Comparison of ENCODE assay signal across 11 cellular contexts in the genomic region with DNA sequence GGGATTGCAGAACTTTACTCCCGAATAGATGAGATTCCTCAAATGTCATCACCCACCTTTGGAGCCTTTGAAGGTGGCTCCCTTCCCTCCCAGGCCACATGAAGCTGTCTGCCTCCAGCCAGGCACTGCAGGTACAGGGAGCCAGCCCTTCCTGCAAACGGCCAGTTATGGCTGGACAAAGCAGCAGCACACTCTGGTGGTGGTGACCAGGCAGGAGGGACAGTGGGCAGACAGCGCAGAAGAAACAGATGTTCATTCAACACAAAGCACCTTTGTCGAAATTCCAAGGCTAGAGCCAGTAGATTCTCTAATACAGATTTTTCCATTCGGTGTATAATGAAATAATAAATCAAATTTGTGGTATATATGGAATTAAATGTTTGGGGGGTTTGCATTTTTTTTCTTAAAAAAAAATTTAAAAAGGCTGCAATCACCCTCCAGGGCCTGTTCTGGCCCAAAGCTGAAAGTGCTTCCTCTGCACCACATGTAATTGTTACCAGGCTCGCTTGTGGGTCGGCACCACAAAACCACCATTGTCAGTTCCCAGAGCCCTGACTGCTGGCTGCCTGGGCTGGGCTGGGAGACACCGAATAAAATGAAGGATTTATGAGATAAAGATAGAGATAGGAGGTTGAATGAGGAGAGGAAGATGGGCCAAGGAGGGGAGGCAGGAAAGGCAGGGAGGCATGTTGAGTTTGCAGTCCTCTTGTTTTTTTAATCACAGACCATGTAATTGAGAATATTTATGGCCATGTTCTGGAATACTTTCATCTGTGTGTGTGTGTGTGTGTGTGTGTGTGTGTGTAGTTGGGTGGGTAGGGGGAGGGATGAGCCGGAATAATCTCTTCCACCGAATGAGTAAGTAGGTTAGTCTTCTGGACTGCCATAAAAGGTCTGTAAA. TPM values are rescaled to one million over a fixed set of nuclear protein-coding genes. Genes with fewer than 3 reads are reported as not detected.
DNase-seq lines count a peak whose midpoint lies in the region; ATAC-seq and TF ChIP-seq lines count a peak whose summit lies in the region.
"Had no signal": no experiment of that assay in that cellular context is flagged by ENCODE, and none has a peak within 500 bp of the region (broad histone marks: within the 10 kb centered on the region; RNA-seq: fewer than 3 reads in every experiment).

No MANE protein-coding gene starts in this region.

- in situ Hi-C loops in gastrocnemius medialis (cut with MboI; ENCODE audit: low sequenced_read_pairs in 4 of 4): loop anchor here in 1 of 4 donors (25.0 kb wide), 1 partner anchor 1384 kb away; no protein-coding TSS in a partner anchor

- TF ChIP-seq POLR2A in gastrocnemius medialis (IDR thresholded peaks at IDR 0.05): no peak

- intact Hi-C loops in gastrocnemius medialis (cut with DNase I; ENCODE audit: low total_unique reads): no loop called here

- no peak overlapping the region for H3K9ac ChIP-seq in neural progenitor cell

- DNase-seq in Ammon's horn (ENCODE audit: low spot score) (peak; percentile 86), OCI-M1 (lab: John Stamatoyannopoulos, UW) (peak; percentile 14), fibroblast of villous mesenchyme (ENCODE audit: low read depth) (peak; percentile 89), neural progenitor cell (ENCODE audit: low spot score) (peak; percentile 57), NCI-H2171 treated with DMSO at 0.1 percent for 48 hours (lab: John Stamatoyannopoulos, UW) (no peak), gastrocnemius medialis (no peak), DMS114 treated with DMSO at 0.1 percent for 48 hours (lab: John Stamatoyannopoulos, UW; ENCODE audit: unreplicated experiment) (no peak)
- DNase-seq in stimulated activated effector memory CD8-positive, alpha-beta T cell treated with anti-CD3 and anti-CD28 coated beads, Interleukin-12 subunit alpha, Interleukin-12 subunit beta, amount 100 ng/mL, for 72 hours (ENCODE audit: low spot score in 2 of 2): no peak
- DNase-seq: COR-L47; naive thymus-derived CD4-positive, alpha-beta T cell; NCI-H1048 had no signal

- no peak for ATAC-seq in gastrocnemius medialis
- no peak for ATAC-seq in stimulated activated effector memory CD8-positive, alpha-beta T cell treated with anti-CD3 and anti-CD28 coated beads, Interleukin-12 subunit alpha, Interleukin-12 subunit beta, amount 100 ng/mL, for 72 hours
- ATAC-seq: naive thymus-derived CD4-positive, alpha-beta T cell had no signal

- H3K9me3 ChIP-seq in neural progenitor cell (ENCODE audit: low read depth): no peaks in the 10 kb centered on the region
- no peaks in the 10 kb centered on the region for H3K9me3 ChIP-seq in gastrocnemius medialis

- H3K4me1 Mint-ChIP-seq in neural progenitor cell: peaks cover 51% of the 10 kb centered on the region
- no peaks in the 10 kb centered on the region for H3K4me1 Mint-ChIP-seq in stimulated activated effector memory CD8-positive, alpha-beta T cell treated with anti-CD3 and anti-CD28 coated beads, Interleukin-12 subunit alpha, Interleukin-12 subunit beta, amount 100 ng/mL, for 72 hours

- TF ChIP-seq CTCF in fibroblast of villous mesenchyme (IDR thresholded peaks at IDR 0.05; ENCODE audit: insufficient read depth, low read depth, low read length): peak; percentile 64
- TF ChIP-seq CTCF in neural progenitor cell (IDR thresholded peaks at IDR 0.05): peak; percentile 50
- TF ChIP-seq CTCF in gastrocnemius medialis (IDR thresholded peaks at IDR 0.05 in 4 of 5, conservative IDR thresholded peaks at IDR 0.05 in 1 of 5): no peak

- no peak overlapping the region for H3K4me3 ChIP-seq in fibroblast of villous mesenchyme (ENCODE audit: low read depth, low read length)
- H3K4me3 ChIP-seq in neural progenitor cell: no peak overlapping the region
- no peak overlapping the region for H3K4me3 ChIP-seq in gastrocnemius medialis

- peaks cover 18% of the 10 kb centered on the region for H4K20me1 ChIP-seq in neural progenitor cell (ENCODE audit: low read depth)

- H3K27me3 ChIP-seq in neural progenitor cell: no peaks in the 10 kb centered on the region
- no peaks in the 10 kb centered on the region for H3K27me3 ChIP-seq in gastrocnemius medialis

- no peak overlapping the region for H2AFZ ChIP-seq in neural progenitor cell (replicated peaks)

- peaks cover 51% of the 10 kb centered on the region for H3F3A ChIP-seq in neural progenitor cell (ENCODE audit: low read depth)

- no peak overlapping the region for H3K4me2 ChIP-seq in neural progenitor cell

- H3K4me3 Mint-ChIP-seq in neural progenitor cell: peak overlapping the region; percentile 34
- H3K4me3 Mint-ChIP-seq in stimulated activated effector memory CD8-positive, alpha-beta T cell treated with anti-CD3 and anti-CD28 coated beads, Interleukin-12 subunit alpha, Interleukin-12 subunit beta, amount 100 ng/mL, for 72 hours: no peak overlapping the region
- H3K4me3 Mint-ChIP-seq: naive thymus-derived CD4-positive, alpha-beta T cell had no signal

- peaks cover 11% of the 10 kb centered on the region for H3K27me3 Mint-ChIP-seq in neural progenitor cell (ENCODE audit: insufficient read depth, low read depth)

- H3K4me1 ChIP-seq in neural progenitor cell (peaks cover 75% of the 10 kb centered on the region), gastrocnemius medialis (no peaks in the 10 kb centered on the region)

- H3K9me3 Mint-ChIP-seq in neural progenitor cell: no peaks in the 10 kb centered on the region
- H3K9me3 Mint-ChIP-seq in stimulated activated effector memory CD8-positive, alpha-beta T cell treated with anti-CD3 and anti-CD28 coated beads, Interleukin-12 subunit alpha, Interleukin-12 subunit beta, amount 100 ng/mL, for 72 hours: no peaks in the 10 kb centered on the region

- H3K27ac ChIP-seq in neural progenitor cell: no peak overlapping the region
- no peak overlapping the region for H3K27ac ChIP-seq in gastrocnemius medialis

- H3K27ac Mint-ChIP-seq in neural progenitor cell: no peak overlapping the region
- H3K27ac Mint-ChIP-seq in stimulated activated effector memory CD8-positive, alpha-beta T cell treated with anti-CD3 and anti-CD28 coated beads, Interleukin-12 subunit alpha, Interleukin-12 subunit beta, amount 100 ng/mL, for 72 hours: no peak overlapping the region
- H3K27ac Mint-ChIP-seq: naive thymus-derived CD4-positive, alpha-beta T cell had no signal

- H3K36me3 ChIP-seq in neural progenitor cell (no peaks in the 10 kb centered on the region), gastrocnemius medialis (no peaks in the 10 kb centered on the region)

- no peaks in the 10 kb centered on the region for H3K36me3 Mint-ChIP-seq in neural progenitor cell
- no peaks in the 10 kb centered on the region for H3K36me3 Mint-ChIP-seq in stimulated activated effector memory CD8-positive, alpha-beta T cell treated with anti-CD3 and anti-CD28 coated beads, Interleukin-12 subunit alpha, Interleukin-12 subunit beta, amount 100 ng/mL, for 72 hours

- H3K79me2 ChIP-seq in neural progenitor cell (ENCODE audit: low read depth): peaks cover 32% of the 10 kb centered on the region

RNA-seq across cellular contexts. Expression of a gene that starts 14.5 kb away (rescaled TPM):
- total RNA-seq in fibroblast of villous mesenchyme (117 and 120 TPM in 2 replicates), neural progenitor cell (ENCODE audit: low replicate concordance) (27.8 and 32.0 TPM in 2 replicates), gastrocnemius medialis (1 to 10 TPM; 1.6 to 4.1 (median 2.2) TPM)

Comparison
In these comparisons a context has a peak if more than half of its experiments do, and no peak if none do; other contexts are left out.
1. DNase-seq: peak in Ammon's horn (single experiment), OCI-M1 (single experiment), fibroblast of villous mesenchyme (single experiment) and neural progenitor cell (single experiment); none in NCI-H2171 treated with DMSO at 0.1 percent for 48 hours (single experiment), gastrocnemius medialis (0 of 2), DMS114 treated with DMSO at 0.1 percent for 48 hours (single experiment) and stimulated activated effector memory CD8-positive, alpha-beta T cell treated with anti-CD3 and anti-CD28 coated beads, Interleukin-12 subunit alpha, Interleukin-12 subunit beta, amount 100 ng/mL, for 72 hours (0 of 2).
2. CTCF ChIP-seq: peak in fibroblast of villous mesenchyme (single experiment) and neural progenitor cell (single experiment); none in gastrocnemius medialis (0 of 5).